Comparison of ENCODE assay signal across 26 cellular contexts in the genomic region with DNA sequence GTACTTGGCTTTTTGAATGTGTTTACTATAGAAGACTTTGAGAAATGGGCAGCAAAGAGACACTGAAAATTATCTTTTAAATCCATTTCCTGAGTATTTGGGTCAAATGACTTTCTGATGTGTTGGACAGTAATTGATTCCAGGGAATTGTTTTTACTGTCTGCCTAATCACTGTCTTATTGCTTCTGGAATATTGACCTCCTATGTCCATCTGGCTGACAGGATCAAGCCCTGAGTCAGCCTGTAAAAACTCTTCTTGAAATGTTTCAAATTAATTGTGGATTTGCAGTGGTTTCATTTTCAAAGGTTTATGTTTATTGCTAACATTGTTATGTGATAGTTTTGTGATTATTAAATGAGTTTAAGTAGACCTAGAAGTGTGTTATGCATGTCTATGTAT. TPM values are rescaled to one million over a fixed set of nuclear protein-coding genes. Genes with fewer than 3 reads are reported as not detected.
"Had no signal": no experiment of that assay in that cellular context is flagged by ENCODE, and none has a peak within 500 bp of the region (broad histone marks: within the 10 kb centered on the region; RNA-seq: fewer than 3 reads in every experiment).

No MANE protein-coding gene starts in this region.

- ATAC-seq: activated CD4-positive, alpha-beta T cell treated with anti-CD3 and anti-CD28 coated beads for 36 hours; activated CD8-positive, alpha-beta memory T cell treated with anti-CD3 and anti-CD28 coated beads, Interleukin-2, amount 10 ng/mL, durations not matched to agents 7 days and 5 days; activated CD8-positive, alpha-beta T cell treated with anti-CD3 and anti-CD28 coated beads, Interleukin-2, amount 10 ng/mL, durations not matched to agents 7 days and 5 days; activated T-cell treated with anti-CD3 and anti-CD28 coated beads, Interleukin-2, amount 50 U/mL, for 72 hours; left lung; natural killer cell; psoas muscle had no signal

- H3K36me3 ChIP-seq: ascending aorta, brain microvascular endothelial cell, left lung, neural progenitor cell, spleen, tibial nerve had no signal

- H3K4me1 Mint-ChIP-seq: activated B cell treated with CpG ODN at 0.5 μM for 24 hours; activated CD4-positive, alpha-beta T cell treated with anti-CD3 and anti-CD28 coated beads for 36 hours; activated CD8-positive, alpha-beta memory T cell treated with anti-CD3 and anti-CD28 coated beads, Interleukin-2, amount 10 ng/mL, durations not matched to agents 7 days and 5 days; natural killer cell; neural progenitor cell had no signal

- FAIRE-seq: endothelial cell of umbilical vein, frontal cortex, islet of Langerhans had no signal

- H3K9me3 ChIP-seq: psoas muscle had no signal

- H3K27me3 ChIP-seq: ascending aorta, brain microvascular endothelial cell, left lung, neural progenitor cell, spleen, tibial nerve had no signal

- H3K4me1 ChIP-seq: left lung, neural progenitor cell, parathyroid adenoma, psoas muscle, spleen, tibial nerve had no signal

- H3K4me3 Mint-ChIP-seq: activated B cell treated with CpG ODN at 0.5 μM for 24 hours; activated CD4-positive, alpha-beta T cell treated with anti-CD3 and anti-CD28 coated beads for 36 hours; activated CD8-positive, alpha-beta memory T cell treated with anti-CD3 and anti-CD28 coated beads, Interleukin-2, amount 10 ng/mL, durations not matched to agents 7 days and 5 days; activated CD8-positive, alpha-beta T cell treated with anti-CD3 and anti-CD28 coated beads, Interleukin-2, amount 10 ng/mL, durations not matched to agents 7 days and 5 days; activated naive CD8-positive, alpha-beta T cell; activated T-cell treated with anti-CD3 and anti-CD28 coated beads, Interleukin-2, amount 50 U/mL, for 72 hours; natural killer cell; neural progenitor cell; T-helper 2 cell treated with Interferon-gamma antibody and Interleukin-4, amounts not matched to agents 5 μg/mL and 100 μg/mL, for 36 hours had no signal

- H3K4me2 ChIP-seq: neural progenitor cell had no signal

- H3K36me3 Mint-ChIP-seq: activated CD8-positive, alpha-beta memory T cell treated with anti-CD3 and anti-CD28 coated beads, Interleukin-2, amount 10 ng/mL, durations not matched to agents 7 days and 5 days; neural progenitor cell had no signal

- DNase-seq: activated B cell treated with CpG ODN at 0.5 μM for 24 hours; activated CD4-positive, alpha-beta T cell treated with anti-CD3 and anti-CD28 coated beads for 36 hours; activated CD8-positive, alpha-beta memory T cell treated with anti-CD3 and anti-CD28 coated beads, Interleukin-2, amount 10 ng/mL, durations not matched to agents 7 days and 5 days; activated CD8-positive, alpha-beta T cell treated with anti-CD3 and anti-CD28 coated beads, Interleukin-2, amount 10 ng/mL, durations not matched to agents 7 days and 5 days; activated naive CD4-positive, alpha-beta T cell; activated T-cell treated with anti-CD3 and anti-CD28 coated beads for 4 hours; activated T-cell treated with anti-CD3 and anti-CD28 coated beads, Interleukin-2, amount 50 U/mL, for 72 hours; brain microvascular endothelial cell; left lung; mesendoderm; natural killer cell; occipital lobe; psoas muscle; spleen; stimulated activated naive CD4-positive, alpha-beta T cell had no signal

- H3K9ac ChIP-seq: neural progenitor cell, parathyroid adenoma had no signal

- H3K79me2 ChIP-seq: parathyroid adenoma had no signal

- H2AFZ ChIP-seq: neural progenitor cell, parathyroid adenoma had no signal

- H3K27me3 Mint-ChIP-seq: activated B cell treated with CpG ODN at 0.5 μM for 24 hours; activated CD4-positive, alpha-beta T cell treated with anti-CD3 and anti-CD28 coated beads for 36 hours; activated CD8-positive, alpha-beta memory T cell treated with anti-CD3 and anti-CD28 coated beads, Interleukin-2, amount 10 ng/mL, durations not matched to agents 7 days and 5 days; activated naive CD8-positive, alpha-beta T cell had no signal

- H3K27ac Mint-ChIP-seq: activated B cell treated with CpG ODN at 0.5 μM for 24 hours; activated CD4-positive, alpha-beta T cell treated with anti-CD3 and anti-CD28 coated beads for 36 hours; activated CD8-positive, alpha-beta memory T cell treated with anti-CD3 and anti-CD28 coated beads, Interleukin-2, amount 10 ng/mL, durations not matched to agents 7 days and 5 days; activated CD8-positive, alpha-beta T cell treated with anti-CD3 and anti-CD28 coated beads, Interleukin-2, amount 10 ng/mL, durations not matched to agents 7 days and 5 days; activated naive CD8-positive, alpha-beta T cell; activated T-cell treated with anti-CD3 and anti-CD28 coated beads, Interleukin-2, amount 50 U/mL, for 72 hours; natural killer cell; neural progenitor cell; T-helper 2 cell treated with Interferon-gamma antibody and Interleukin-4, amounts not matched to agents 5 μg/mL and 100 μg/mL, for 36 hours had no signal

- H3K27ac ChIP-seq: ascending aorta, brain microvascular endothelial cell, coronary artery, left lung, neural progenitor cell, parathyroid adenoma, psoas muscle, spleen, tibial nerve had no signal

- H3K4me3 ChIP-seq: ascending aorta, coronary artery, left lung, lung, neural progenitor cell, psoas muscle, spleen, tibial nerve had no signal

RNA-seq across cellular contexts. Expression of gene MLF1, which starts 50.6 kb away (rescaled TPM):
- total RNA-seq: activated B cell treated with CpG ODN at 0.5 μM for 24 hours had no signal
